8 cellular contexts compared by ENCODE assay signal in the genomic region with DNA sequence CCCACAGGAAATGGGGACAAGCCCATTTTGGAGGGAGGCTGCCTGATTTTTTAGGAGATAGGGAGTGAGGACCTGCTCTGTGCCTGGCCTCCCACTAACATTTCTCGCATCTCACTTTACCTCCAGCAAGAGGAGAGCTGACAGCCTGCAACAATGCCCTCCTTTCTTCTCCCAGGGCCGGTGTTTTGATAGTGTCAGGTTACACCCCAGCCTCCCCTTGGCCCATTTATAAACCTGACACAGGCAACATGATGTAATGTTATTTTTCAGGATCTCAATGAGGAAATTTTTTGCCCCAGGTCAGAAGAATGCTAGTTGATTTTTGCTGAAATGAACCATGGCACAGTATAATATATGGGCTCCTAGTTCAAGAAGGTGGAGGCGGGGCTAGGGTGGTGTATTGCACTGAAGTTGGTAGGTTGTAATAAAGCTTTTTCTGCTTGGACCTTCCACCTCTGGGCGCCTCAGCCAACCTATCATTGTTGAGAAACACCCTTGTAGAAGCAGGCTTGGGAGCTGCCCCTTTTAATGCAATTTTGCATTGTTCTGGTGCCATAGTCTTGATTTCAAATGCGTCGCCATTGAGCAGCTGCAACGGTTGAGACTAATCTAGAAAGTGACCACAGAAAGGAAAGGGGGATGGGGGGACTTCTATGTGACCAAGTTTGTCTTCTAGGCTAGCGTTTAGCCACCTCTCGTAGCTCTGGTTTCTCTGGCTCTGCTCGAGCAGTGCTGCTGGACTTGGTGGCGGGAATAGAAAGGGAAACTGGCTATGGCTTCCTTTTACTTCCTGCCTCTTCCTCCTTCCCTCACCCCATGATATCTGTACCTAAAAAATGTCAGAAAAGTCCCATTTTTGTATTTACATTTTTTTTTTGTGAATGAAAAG. TPM values are rescaled to one million over a fixed set of nuclear protein-coding genes. Genes with fewer than 3 reads are reported as not detected.
A peak's percentile ranks its signal among the peaks of the same experiment; 100 is the strongest.
DNase-seq lines count a peak whose midpoint lies in the region; ATAC-seq, FAIRE-seq and TF ChIP-seq lines count a peak whose summit lies in the region.

No MANE protein-coding gene starts in this region.

- H3F3A ChIP-seq in PC-3 (ENCODE audit: low read length, unreplicated experiment), result no peaks in the 10 kb centered on the region

- H3K4me3 ChIP-seq in HEK293 (ENCODE audit: low read depth, low read length), result peak overlapping the region; percentile 7
- peak overlapping the region; percentile 8; the same call in 1 of the 2 replicates for H3K4me3 ChIP-seq in PC-3 (ENCODE audit: low read length)

- H3K27ac ChIP-seq in HEK293 (ENCODE audit: extremely low read depth, low read depth, low read length) (peak overlapping the region; percentile 95), PC-3 (ENCODE audit: low read length) (peak overlapping the region; percentile 51)

- intact Hi-C loops in PC-3 (cut with micrococcal nuclease), result loop anchor here (1.0 to 10.0 kb wide), 7 partner anchors 10 to 1077 kb away; a partner anchor contains a TSS

- H3K79me2 ChIP-seq in PC-3 (ENCODE audit: low read length), result no peaks in the 10 kb centered on the region

- H3K9ac ChIP-seq in PC-3 (ENCODE audit: low read length), result no peak overlapping the region

- no peaks in the 10 kb centered on the region for H3K9me2 ChIP-seq in PC-3 (replicated peaks; ENCODE audit: low read length)

- H3K4me2 ChIP-seq in PC-3 (ENCODE audit: low read length), result peak overlapping the region; percentile 79

- H3K4me1 ChIP-seq in HEK293 (ENCODE audit: control insufficient read depth, insufficient read depth, low read length) (peaks cover 24% of the 10 kb centered on the region), PC-3 (ENCODE audit: insufficient read depth, low read length) (peaks cover 25% of the 10 kb centered on the region)

- TF ChIP-seq CTCF in HEK293 (tag by site-specific recombination; IDR thresholded peaks at IDR 0.05) (no peak), PC-3 (conservative IDR thresholded peaks at IDR 0.05; ENCODE audit: low read depth, low read length) (no peak), D721Med (IDR thresholded peaks at IDR 0.05; ENCODE audit: insufficient read depth, missing control alignments) (no peak)

- no TSS peak for BruUV-seq in PC-3 (replicated peaks; lab: Mats Ljungman, UMichigan)

- CTCF ChIA-PET in HEK293 (lab: Yijun Ruan, JAX) (interaction anchor here (0.6 to 1.3 kb wide), 10 partner anchors 10 to 755 kb away, joined by 3 to 10 read pairs (median 4); a partner anchor contains a TSS), PC-3 (lab: Charles Lee) (interaction anchor here (0.6 kb wide), 1 partner anchor 175 kb away, joined by 4 read pairs; no protein-coding TSS in a partner anchor)

- H2AFZ ChIP-seq in PC-3 (ENCODE audit: low read length), result no peak overlapping the region; the same call in 1 of the 2 replicates

- FAIRE-seq in D721Med (lab: Jason Lieb, UNC), result no peak

- DNase-seq in PC-3, result peak; percentile 93
- DNase-seq in fibroblast of the conjunctiva (ENCODE audit: low read depth), result peak; percentile 53
- peak; percentile 94 for DNase-seq in renal cortical epithelial cell (ENCODE audit: low read depth)
- no peak for DNase-seq in D341Med (ENCODE audit: low spot score)
- DNase-seq in D721Med (ENCODE audit: insufficient read length, low spot score), result no peak
- no peak for DNase-seq in cortex of kidney (lab: John Stamatoyannopoulos, UW)

- no peaks in the 10 kb centered on the region for H3K36me3 ChIP-seq in HEK293 (ENCODE audit: control insufficient read depth in 2 of 2, insufficient read depth in 1 of 2, low read length in 2 of 2)
- H3K36me3 ChIP-seq in PC-3 (ENCODE audit: low read depth, low read length), result no peaks in the 10 kb centered on the region

- no peaks in the 10 kb centered on the region for H3K9me3 ChIP-seq in HEK293 (ENCODE audit: control insufficient read depth, insufficient read depth, low read depth, low read length)
- no peaks in the 10 kb centered on the region for H3K9me3 ChIP-seq in PC-3 (ENCODE audit: low read length)

- POLR2A ChIA-PET in HEK293 (lab: Yijun Ruan, JAX) (interaction anchor here (0.6 to 3.8 kb wide), 5 partner anchors 10 to 104 kb away, joined by 3 to 58 read pairs (median 4); a partner anchor contains a TSS), PC-3 (lab: Charles Lee; ENCODE audit: unreplicated experiment) (interaction anchor here (0.7 kb wide), 1 partner anchor 38 kb away, joined by 6 read pairs; no protein-coding TSS in a partner anchor)

- H4K20me1 ChIP-seq in PC-3 (ENCODE audit: low read length), result no peaks in the 10 kb centered on the region

- peak; percentile 94 for ATAC-seq in PC-3
- ATAC-seq in GM21619 (IDR thresholded peaks at IDR 0.05; ENCODE audit: unreplicated experiment), result no peak

- no peaks in the 10 kb centered on the region for H3K27me3 ChIP-seq in PC-3 (ENCODE audit: low read length)

TF ChIP-seq in HEK293, 187 proteins besides CTCF, POLR2A, EP300 and RAD21 (continues in another document):
- TF ChIP-seq ZNF16 (tag by site-specific recombination; IDR thresholded peaks at IDR 0.05; ENCODE audit: low read depth) (no peak), MZF1 (tag by site-specific recombination; IDR thresholded peaks at IDR 0.05; ENCODE audit: borderline replicate concordance) (peak; percentile 86), ZNF473 (tag by site-specific recombination; IDR thresholded peaks at IDR 0.05) (no peak), ZNF830 (tag by site-specific recombination; IDR thresholded peaks at IDR 0.05; ENCODE audit: low read depth) (no peak), ZNF610 (tag by site-specific recombination; IDR thresholded peaks at IDR 0.05; ENCODE audit: borderline replicate concordance) (peak; percentile 75; the same call in 1 of the 2 replicates), ZNF341 (tag by site-specific recombination; IDR thresholded peaks at IDR 0.05; ENCODE audit: low read depth) (peak; percentile 31; the same call in 1 of the 2 replicates), ZNF791 (tag by site-specific recombination; IDR thresholded peaks at IDR 0.05) (no peak), ZNF169 (tag by site-specific recombination; IDR thresholded peaks at IDR 0.05) (no peak), HOXC10 (CRISPR knock-in tag; IDR thresholded peaks at IDR 0.05) (no peak), ZNF155 (tag by site-specific recombination; IDR thresholded peaks at IDR 0.05) (no peak), OSR2 (tag by site-specific recombination; IDR thresholded peaks at IDR 0.05) (peak; percentile 75; the same call in 1 of the 2 replicates), KLF1 (tag by site-specific recombination; IDR thresholded peaks at IDR 0.05) (peak; percentile 69), ZBTB7A (tag by site-specific recombination; IDR thresholded peaks at IDR 0.05; ENCODE audit: low read depth) (no peak), ZNF677 (tag by site-specific recombination; IDR thresholded peaks at IDR 0.05) (no peak), ZNF585B (tag by site-specific recombination; IDR thresholded peaks at IDR 0.05) (no peak)
- TF ChIP-seq, protein P1, sequence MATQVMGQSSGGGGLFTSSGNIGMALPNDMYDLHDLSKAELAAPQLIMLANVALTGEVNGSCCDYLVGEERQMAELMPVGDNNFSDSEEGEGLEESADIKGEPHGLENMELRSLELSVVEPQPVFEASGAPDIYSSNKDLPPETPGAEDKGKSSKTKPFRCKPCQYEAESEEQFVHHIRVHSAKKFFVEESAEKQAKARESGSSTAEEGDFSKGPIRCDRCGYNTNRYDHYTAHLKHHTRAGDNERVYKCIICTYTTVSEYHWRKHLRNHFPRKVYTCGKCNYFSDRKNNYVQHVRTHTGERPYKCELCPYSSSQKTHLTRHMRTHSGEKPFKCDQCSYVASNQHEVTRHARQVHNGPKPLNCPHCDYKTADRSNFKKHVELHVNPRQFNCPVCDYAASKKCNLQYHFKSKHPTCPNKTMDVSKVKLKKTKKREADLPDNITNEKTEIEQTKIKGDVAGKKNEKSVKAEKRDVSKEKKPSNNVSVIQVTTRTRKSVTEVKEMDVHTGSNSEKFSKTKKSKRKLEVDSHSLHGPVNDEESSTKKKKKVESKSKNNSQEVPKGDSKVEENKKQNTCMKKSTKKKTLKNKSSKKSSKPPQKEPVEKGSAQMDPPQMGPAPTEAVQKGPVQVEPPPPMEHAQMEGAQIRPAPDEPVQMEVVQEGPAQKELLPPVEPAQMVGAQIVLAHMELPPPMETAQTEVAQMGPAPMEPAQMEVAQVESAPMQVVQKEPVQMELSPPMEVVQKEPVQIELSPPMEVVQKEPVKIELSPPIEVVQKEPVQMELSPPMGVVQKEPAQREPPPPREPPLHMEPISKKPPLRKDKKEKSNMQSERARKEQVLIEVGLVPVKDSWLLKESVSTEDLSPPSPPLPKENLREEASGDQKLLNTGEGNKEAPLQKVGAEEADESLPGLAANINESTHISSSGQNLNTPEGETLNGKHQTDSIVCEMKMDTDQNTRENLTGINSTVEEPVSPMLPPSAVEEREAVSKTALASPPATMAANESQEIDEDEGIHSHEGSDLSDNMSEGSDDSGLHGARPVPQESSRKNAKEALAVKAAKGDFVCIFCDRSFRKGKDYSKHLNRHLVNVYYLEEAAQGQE (tag by site-specific recombination; IDR thresholded peaks at IDR 0.05), result no peak; the same call in 1 of the 2 replicates
- TF ChIP-seq, protein P2, sequence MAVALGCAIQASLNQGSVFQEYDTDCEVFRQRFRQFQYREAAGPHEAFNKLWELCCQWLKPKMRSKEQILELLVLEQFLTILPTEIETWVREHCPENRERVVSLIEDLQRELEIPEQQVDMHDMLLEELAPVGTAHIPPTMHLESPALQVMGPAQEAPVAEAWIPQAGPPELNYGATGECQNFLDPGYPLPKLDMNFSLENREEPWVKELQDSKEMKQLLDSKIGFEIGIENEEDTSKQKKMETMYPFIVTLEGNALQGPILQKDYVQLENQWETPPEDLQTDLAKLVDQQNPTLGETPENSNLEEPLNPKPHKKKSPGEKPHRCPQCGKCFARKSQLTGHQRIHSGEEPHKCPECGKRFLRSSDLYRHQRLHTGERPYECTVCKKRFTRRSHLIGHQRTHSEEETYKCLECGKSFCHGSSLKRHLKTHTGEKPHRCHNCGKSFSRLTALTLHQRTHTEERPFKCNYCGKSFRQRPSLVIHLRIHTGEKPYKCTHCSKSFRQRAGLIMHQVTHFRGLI (tag by site-specific recombination; IDR thresholded peaks at IDR 0.05), result peak; percentile 63; the same call in 1 of the 2 replicates

RNA-seq across cellular contexts. Expression of a gene that starts 53.0 kb away (rescaled TPM):
- 8.4 and 9.8 TPM in 2 replicates for total RNA-seq in PC-3 (2014; rRNA removed)
- total RNA-seq in renal cortical epithelial cell, result 1.6 and 20.5 TPM in 2 replicates

Comparison
In these comparisons a context has a peak if more than half of its experiments do, and no peak if none do; other contexts are left out.
1. DNase-seq: peak in PC-3 (single experiment), fibroblast of the conjunctiva (single experiment) and renal cortical epithelial cell (single experiment); none in D341Med (single experiment), D721Med (single experiment) and cortex of kidney (single experiment).